Comparison of ENCODE assay signal across 12 cellular contexts in genomic region chr18:80035997-80036396, GRCh38. TPM values are rescaled to one million over a fixed set of nuclear protein-coding genes. Genes with fewer than 3 reads are reported as not detected.
DNase-seq lines count a peak whose midpoint lies in the region; ATAC-seq, FAIRE-seq and TF ChIP-seq lines count a peak whose summit lies in the region.
"Had no signal": no experiment of that assay in that cellular context is flagged by ENCODE, and none has a peak within 500 bp of the region (broad histone marks: within the 10 kb centered on the region; RNA-seq: fewer than 3 reads in every experiment).

No MANE protein-coding gene starts in this region.

- no peaks in the 10 kb centered on the region for H3K9me3 ChIP-seq in suprapubic skin

- H3K36me3 Mint-ChIP-seq in HFFc6 (ENCODE audit: low read depth), result 0 out of 2 replicates have a peak, but pooled peaks cover 4% of the 10 kb centered on the region
- H3K36me3 Mint-ChIP-seq in activated CD4-positive, alpha-beta memory T cell treated with anti-CD3 and anti-CD28 coated beads, Interleukin-2, amount 10 ng/mL, durations not matched to agents 7 days and 5 days (ENCODE audit: low read depth), result peaks cover 19% of the 10 kb centered on the region
- no peaks in the 10 kb centered on the region for H3K36me3 Mint-ChIP-seq in natural killer cell treated with Interleukin-12 subunit alpha and Interleukin-12 subunit beta and Interleukin-15 and Interleukin-18, amount 100 ng/mL, for 72 hours

- TF ChIP-seq EP300 in suprapubic skin (IDR thresholded peaks at IDR 0.05), result no peak

- FAIRE-seq in D721Med (lab: Jason Lieb, UNC), result peak; percentile 100
- FAIRE-seq: endometrium, G401.6, H54 had no signal

- TF ChIP-seq CTCF in D721Med (IDR thresholded peaks at IDR 0.05; ENCODE audit: insufficient read depth, missing control alignments) (no peak), HFFc6 (IDR thresholded peaks at IDR 0.05) (no peak), suprapubic skin (IDR thresholded peaks at IDR 0.05) (no peak)

- no peak overlapping the region for H3K4me3 ChIP-seq in suprapubic skin

- H3K4me1 ChIP-seq in suprapubic skin, result peaks cover 18% of the 10 kb centered on the region

- peaks cover 3% of the 10 kb centered on the region for H3K27me3 Mint-ChIP-seq in HFFc6 (ENCODE audit: insufficient read depth)
- no peaks in the 10 kb centered on the region for H3K27me3 Mint-ChIP-seq in activated CD4-positive, alpha-beta memory T cell treated with anti-CD3 and anti-CD28 coated beads, Interleukin-2, amount 10 ng/mL, durations not matched to agents 7 days and 5 days
- no peaks in the 10 kb centered on the region for H3K27me3 Mint-ChIP-seq in natural killer cell treated with Interleukin-12 subunit alpha and Interleukin-12 subunit beta and Interleukin-15 and Interleukin-18, amount 100 ng/mL, for 72 hours

- no peak for ATAC-seq in natural killer cell treated with Interleukin-12 subunit alpha and Interleukin-12 subunit beta and Interleukin-15 and Interleukin-18, amount 100 ng/mL, for 72 hours

- no peak for TF ChIP-seq POLR2A in suprapubic skin (IDR thresholded peaks at IDR 0.05)

- peak overlapping the region; percentile 96 for H3K4me3 Mint-ChIP-seq in HFFc6
- peak overlapping the region; percentile 3 for H3K4me3 Mint-ChIP-seq in activated CD4-positive, alpha-beta memory T cell treated with anti-CD3 and anti-CD28 coated beads, Interleukin-2, amount 10 ng/mL, durations not matched to agents 7 days and 5 days
- peak overlapping the region; percentile 90 for H3K4me3 Mint-ChIP-seq in natural killer cell treated with Interleukin-12 subunit alpha and Interleukin-12 subunit beta and Interleukin-15 and Interleukin-18, amount 100 ng/mL, for 72 hours

- no peaks in the 10 kb centered on the region for H3K9me3 Mint-ChIP-seq in HFFc6
- H3K9me3 Mint-ChIP-seq in activated CD4-positive, alpha-beta memory T cell treated with anti-CD3 and anti-CD28 coated beads, Interleukin-2, amount 10 ng/mL, durations not matched to agents 7 days and 5 days, result no peaks in the 10 kb centered on the region
- H3K9me3 Mint-ChIP-seq in natural killer cell treated with Interleukin-12 subunit alpha and Interleukin-12 subunit beta and Interleukin-15 and Interleukin-18, amount 100 ng/mL, for 72 hours, result peaks cover 3% of the 10 kb centered on the region

- no peak overlapping the region for H3K27ac Mint-ChIP-seq in HFFc6
- no peak overlapping the region for H3K27ac Mint-ChIP-seq in activated CD4-positive, alpha-beta memory T cell treated with anti-CD3 and anti-CD28 coated beads, Interleukin-2, amount 10 ng/mL, durations not matched to agents 7 days and 5 days
- no peak overlapping the region for H3K27ac Mint-ChIP-seq in natural killer cell treated with Interleukin-12 subunit alpha and Interleukin-12 subunit beta and Interleukin-15 and Interleukin-18, amount 100 ng/mL, for 72 hours

- no peak for DNase-seq in D721Med (ENCODE audit: insufficient read length, low spot score)
- DNase-seq in HFFc6, result no peak
- DNase-seq in activated CD4-positive, alpha-beta memory T cell treated with anti-CD3 and anti-CD28 coated beads, Interleukin-2, amount 10 ng/mL, durations not matched to agents 7 days and 5 days, result no peak
- no peak for DNase-seq in natural killer cell treated with Interleukin-12 subunit alpha and Interleukin-12 subunit beta and Interleukin-15 and Interleukin-18, amount 100 ng/mL, for 72 hours (ENCODE audit: low spot score)
- no peak for DNase-seq in NK-92 (lab: John Stamatoyannopoulos, UW; ENCODE audit: unreplicated experiment)
- no peak for DNase-seq in NCI-H446 (lab: John Stamatoyannopoulos, UW)
- no peak for DNase-seq in suprapubic skin (ENCODE audit: low spot score in 2 of 2)
- DNase-seq: NCI-H1092; stimulated activated naive CD4-positive, alpha-beta T cell had no signal

- CTCF ChIA-PET in activated CD4-positive, alpha-beta memory T cell treated with anti-CD3 and anti-CD28 coated beads, Interleukin-2, amount 10 ng/mL, durations not matched to agents 7 days and 5 days (lab: Charles Lee), result no interaction called here

- H3K27ac ChIP-seq in suprapubic skin, result no peak overlapping the region

- WGBS in suprapubic skin, result 96% methylated on average over 7 of the region's 7 CpGs

- POLR2A ChIA-PET in activated CD4-positive, alpha-beta memory T cell treated with anti-CD3 and anti-CD28 coated beads, Interleukin-2, amount 10 ng/mL, durations not matched to agents 7 days and 5 days (lab: Charles Lee), result interaction anchor here (1.4 kb wide), 1 partner anchor 73 kb away, joined by 4 read pairs; the partner anchor contains the start of gene ADNP2

- no peaks in the 10 kb centered on the region for H3K27me3 ChIP-seq in suprapubic skin

- H3K4me1 Mint-ChIP-seq in HFFc6 (ENCODE audit: low read depth), result peaks cover 31% of the 10 kb centered on the region
- H3K4me1 Mint-ChIP-seq in activated CD4-positive, alpha-beta memory T cell treated with anti-CD3 and anti-CD28 coated beads, Interleukin-2, amount 10 ng/mL, durations not matched to agents 7 days and 5 days, result peaks cover 28% of the 10 kb centered on the region
- peaks cover 19 to 26% of the 10 kb centered on the region in 2 donors for H3K4me1 Mint-ChIP-seq in natural killer cell treated with Interleukin-12 subunit alpha and Interleukin-12 subunit beta and Interleukin-15 and Interleukin-18, amount 100 ng/mL, for 72 hours (ENCODE audit: low read depth in 2 of 2)

- peaks cover 22% of the 10 kb centered on the region for H3K36me3 ChIP-seq in suprapubic skin

RNA-seq across cellular contexts. Expression of gene RBFA, which starts 1.8 kb away (rescaled TPM):
- 10 to 100 TPM; 24.8 to 28.4 (median 27.2) TPM for total RNA-seq in HFFc6 (2021; fragmentation: NEBNext Ultra II Directional; extraction: Animal tissue kit (Norgen Biotek cat#: 25700))
- total RNA-seq in activated CD4-positive, alpha-beta memory T cell treated with anti-CD3 and anti-CD28 coated beads, Interleukin-2, amount 10 ng/mL, durations not matched to agents 7 days and 5 days, result 10 to 100 TPM; 13.9 to 16.8 TPM
- 10 to 100 TPM; 23.0 to 47.3 TPM for total RNA-seq in natural killer cell treated with Interleukin-12 subunit alpha and Interleukin-12 subunit beta and Interleukin-15 and Interleukin-18, amount 100 ng/mL, for 72 hours
- total RNA-seq in suprapubic skin, result 10 to 100 TPM; 40.5 to 66.1 (median 47.8) TPM

RNA-seq across cellular contexts. Expression of gene TXNL4A, which starts 47.6 kb away (rescaled TPM):
- 100 to 1,000 TPM; 168 to 187 (median 174) TPM for total RNA-seq in HFFc6 (2021; fragmentation: NEBNext Ultra II Directional; extraction: Animal tissue kit (Norgen Biotek cat#: 25700))
- total RNA-seq in activated CD4-positive, alpha-beta memory T cell treated with anti-CD3 and anti-CD28 coated beads, Interleukin-2, amount 10 ng/mL, durations not matched to agents 7 days and 5 days, result 100 to 1,000 TPM; 120 TPM
- total RNA-seq in natural killer cell treated with Interleukin-12 subunit alpha and Interleukin-12 subunit beta and Interleukin-15 and Interleukin-18, amount 100 ng/mL, for 72 hours, result 100 to 1,000 TPM in 1 of 2 donors, 10 to 100 TPM in 1; 97.2 to 143 TPM
- 10 to 100 TPM; 20.6 to 35.0 (median 24.6) TPM for total RNA-seq in suprapubic skin

Comparison
In these comparisons a context has a peak if more than half of its experiments do, and no peak if none do; other contexts are left out.
1. H3K4me3 Mint-ChIP-seq: peak in every context shown above with its lines; median percentile 96 in HFFc6; 90 in natural killer cell treated with Interleukin-12 subunit alpha and Interleukin-12 subunit beta and Interleukin-15 and Interleukin-18, amount 100 ng/mL, for 72 hours; 3 in activated CD4-positive, alpha-beta memory T cell treated with anti-CD3 and anti-CD28 coated beads, Interleukin-2, amount 10 ng/mL, durations not matched to agents 7 days and 5 days.